Comparison of ENCODE assay signal across 14 cellular contexts in genomic region chr10:114523876-114524275, GRCh38.
DNase-seq lines count a peak whose midpoint lies in the region; ATAC-seq and TF ChIP-seq lines count a peak whose summit lies in the region.
"Had no signal": no experiment of that assay in that cellular context is flagged by ENCODE, and none has a peak within 500 bp of the region (broad histone marks: within the 10 kb centered on the region; RNA-seq: fewer than 3 reads in every experiment).

No MANE protein-coding gene starts in this region.

- TF ChIP-seq CTCF in epithelial cell of esophagus (IDR thresholded peaks at IDR 0.05; ENCODE audit: insufficient read depth, low read depth, low read length, missing control alignments) = no peak
- peak in 1 of 7 experiments; percentile 16 for TF ChIP-seq CTCF in stomach (IDR thresholded peaks at IDR 0.05)
- TF ChIP-seq CTCF in A673 (conservative IDR thresholded peaks at IDR 0.05; ENCODE audit: low read depth, low read length) = no peak

- H3K27ac ChIP-seq in stomach (peak overlapping the region; percentile 72 to 93 (median 83)), A673 (ENCODE audit: low read depth, low read length, poor library complexity, severe bottlenecking) (no peak overlapping the region)
- H3K27ac ChIP-seq: A549, thoracic aorta had no signal

- no TSS peak for BruUV-seq in A673 (replicated peaks; lab: Mats Ljungman, UMichigan)

- H3K36me3 ChIP-seq in stomach (no peaks in the 10 kb centered on the region), A673 (ENCODE audit: insufficient read depth, low read length, poor library complexity, severe bottlenecking) (no peaks in the 10 kb centered on the region)
- H3K36me3 ChIP-seq: thoracic aorta had no signal

- peaks cover 29 to 89% (median 64%) of the 10 kb centered on the region in 4 donors for H3K4me1 ChIP-seq in stomach
- peaks cover 21% of the 10 kb centered on the region for H3K4me1 ChIP-seq in A673 (ENCODE audit: insufficient read depth, low read length, poor library complexity, severe bottlenecking)

- no peaks in the 10 kb centered on the region for H3K27me3 Mint-ChIP-seq in activated CD8-positive, alpha-beta memory T cell treated with anti-CD3 and anti-CD28 coated beads, Interleukin-2, amount 10 ng/mL, durations not matched to agents 7 days and 5 days
- peaks cover 3% of the 10 kb centered on the region for H3K27me3 Mint-ChIP-seq in T-helper 1 cell treated with Interleukin-12 subunit alpha and Interleukin-12 subunit beta and Interleukin-4 antibody, amounts not matched to agents 30 μg/mL and 1 μg/mL, for 36 hours (ENCODE audit: low read depth)

- no peak for ATAC-seq in activated CD8-positive, alpha-beta memory T cell treated with anti-CD3 and anti-CD28 coated beads, Interleukin-2, amount 10 ng/mL, durations not matched to agents 7 days and 5 days
- ATAC-seq: A549 had no signal

- H3K27me3 ChIP-seq in stomach (no peaks in the 10 kb centered on the region), A673 (replicated peaks; ENCODE audit: insufficient read depth, low read depth, low read length, poor library complexity) (no peaks in the 10 kb centered on the region)

- peaks cover 20% of the 10 kb centered on the region for H3K36me3 Mint-ChIP-seq in activated CD8-positive, alpha-beta memory T cell treated with anti-CD3 and anti-CD28 coated beads, Interleukin-2, amount 10 ng/mL, durations not matched to agents 7 days and 5 days
- H3K36me3 Mint-ChIP-seq in T-helper 1 cell treated with Interleukin-12 subunit alpha and Interleukin-12 subunit beta and Interleukin-4 antibody, amounts not matched to agents 30 μg/mL and 1 μg/mL, for 36 hours (ENCODE audit: low read depth) = peaks cover 28% of the 10 kb centered on the region

- peak; percentile 54 for DNase-seq in activated CD8-positive, alpha-beta memory T cell treated with anti-CD3 and anti-CD28 coated beads, Interleukin-2, amount 10 ng/mL, durations not matched to agents 7 days and 5 days
- no peak for DNase-seq in activated CD8-positive, alpha-beta memory T cell treated with anti-CD3 and anti-CD28 coated beads for 24 hours
- DNase-seq in epithelial cell of esophagus (ENCODE audit: low read depth) (no peak), stomach (no peak), A673 (ENCODE audit: low spot score) (no peak), cerebellum (ENCODE audit: low spot score) (no peak), glomerular visceral epithelial cell (ENCODE audit: extremely low spot score) (no peak)
- DNase-seq: DMS 273 treated with DMSO at 0.1 percent for 48 hours, Kasumi-1, nucleus accumbens, small intestine had no signal

- POLR2A ChIA-PET in A673 (lab: Charles Lee; ENCODE audit: low non-redundant PET) = no interaction called here

- TF ChIP-seq EP300 in stomach (IDR thresholded peaks at IDR 0.05) = no peak

- peak in 1 of 4 donors; percentile 44 for TF ChIP-seq POLR2A in stomach (IDR thresholded peaks at IDR 0.05)

- CTCF ChIA-PET in activated CD8-positive, alpha-beta memory T cell treated with anti-CD3 and anti-CD28 coated beads, Interleukin-2, amount 10 ng/mL, durations not matched to agents 7 days and 5 days (lab: Charles Lee) = interaction anchor here (0.7 to 6.8 kb wide), 8 partner anchors 17 to 219 kb away, joined by 3 to 80 read pairs (median 4); no protein-coding TSS in a partner anchor
- CTCF ChIA-PET in A673 (lab: Charles Lee) = no interaction called here

- WGBS in stomach, 5 donors = 30 to 66% (median 44%) methylated on average over 3 of the region's 3 CpGs

- H3K4me3 Mint-ChIP-seq in activated CD8-positive, alpha-beta memory T cell treated with anti-CD3 and anti-CD28 coated beads, Interleukin-2, amount 10 ng/mL, durations not matched to agents 7 days and 5 days = peak overlapping the region; percentile 87
- peak overlapping the region; percentile 86 for H3K4me3 Mint-ChIP-seq in T-helper 1 cell treated with Interleukin-12 subunit alpha and Interleukin-12 subunit beta and Interleukin-4 antibody, amounts not matched to agents 30 μg/mL and 1 μg/mL, for 36 hours

- no peaks in the 10 kb centered on the region for H3K9me3 Mint-ChIP-seq in activated CD8-positive, alpha-beta memory T cell treated with anti-CD3 and anti-CD28 coated beads, Interleukin-2, amount 10 ng/mL, durations not matched to agents 7 days and 5 days (ENCODE audit: low read depth)
- no peaks in the 10 kb centered on the region for H3K9me3 Mint-ChIP-seq in T-helper 1 cell treated with Interleukin-12 subunit alpha and Interleukin-12 subunit beta and Interleukin-4 antibody, amounts not matched to agents 30 μg/mL and 1 μg/mL, for 36 hours

- intact Hi-C loops in stomach (cut with DNase I; ENCODE audit: low total_unique reads) (no loop called here), A673 (cut with micrococcal nuclease; ENCODE audit: unreplicated experiment) (no loop called here)

- peaks cover 74% of the 10 kb centered on the region for H3K4me1 Mint-ChIP-seq in activated CD8-positive, alpha-beta memory T cell treated with anti-CD3 and anti-CD28 coated beads, Interleukin-2, amount 10 ng/mL, durations not matched to agents 7 days and 5 days
- H3K4me1 Mint-ChIP-seq in T-helper 1 cell treated with Interleukin-12 subunit alpha and Interleukin-12 subunit beta and Interleukin-4 antibody, amounts not matched to agents 30 μg/mL and 1 μg/mL, for 36 hours (ENCODE audit: low read depth) = peaks cover 73% of the 10 kb centered on the region

- H3K4me3 ChIP-seq in epithelial cell of esophagus (ENCODE audit: low read length) (peak overlapping the region; percentile 98), stomach (peak overlapping the region in 2 of 4 donors; percentile 7 to 43), A673 (ENCODE audit: low read depth, low read length, poor library complexity, severe bottlenecking) (no peak overlapping the region)
- H3K4me3 ChIP-seq: A549, thoracic aorta had no signal

- no peaks in the 10 kb centered on the region for H3K9me3 ChIP-seq in stomach
- no peaks in the 10 kb centered on the region for H3K9me3 ChIP-seq in A673 (ENCODE audit: low read depth, low read length, poor library complexity, severe bottlenecking)
- H3K9me3 ChIP-seq: A549, thoracic aorta had no signal

- peak overlapping the region; percentile 14 for H3K27ac Mint-ChIP-seq in activated CD8-positive, alpha-beta memory T cell treated with anti-CD3 and anti-CD28 coated beads, Interleukin-2, amount 10 ng/mL, durations not matched to agents 7 days and 5 days
- H3K27ac Mint-ChIP-seq in T-helper 1 cell treated with Interleukin-12 subunit alpha and Interleukin-12 subunit beta and Interleukin-4 antibody, amounts not matched to agents 30 μg/mL and 1 μg/mL, for 36 hours = no peak overlapping the region
